16 cellular contexts compared by ENCODE assay signal in the genomic region with DNA sequence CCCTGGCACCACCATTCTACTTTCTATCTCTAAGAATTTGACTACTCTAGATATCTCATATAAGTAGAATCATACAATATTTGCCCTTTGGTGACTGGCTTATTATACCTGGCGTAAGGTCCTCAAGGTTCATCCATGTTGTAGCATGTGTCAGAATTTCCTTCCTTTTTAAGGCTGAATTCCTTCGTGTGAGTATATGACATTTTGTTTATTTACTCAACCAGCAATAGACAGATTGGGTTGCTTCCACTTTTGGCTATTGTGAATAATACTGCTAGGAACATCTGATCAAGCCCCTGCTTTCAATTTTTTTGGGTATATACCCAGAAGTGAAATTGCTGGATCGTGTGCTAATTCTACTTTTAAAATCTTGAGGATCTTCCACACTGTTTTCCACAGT.
DNase-seq lines count a peak whose midpoint lies in the region; ATAC-seq, FAIRE-seq and TF ChIP-seq lines count a peak whose summit lies in the region.
"Had no signal": no experiment of that assay in that cellular context is flagged by ENCODE, and none has a peak within 500 bp of the region (broad histone marks: within the 10 kb centered on the region; RNA-seq: fewer than 3 reads in every experiment).

No MANE protein-coding gene starts in this region.

- TF ChIP-seq EP300 in K562 (IDR thresholded peaks at IDR 0.05; ENCODE audit: low read length) = no peak

- POLR2A ChIA-PET in HCT116 (lab: Charles Lee) = no interaction called here
- POLR2A ChIA-PET in K562 (lab: Yijun Ruan, JAX) = interaction anchor here (2.1 kb wide), 1 partner anchor 10 kb away, joined by 6 read pairs; no protein-coding TSS in a partner anchor

- H3K4me1 Mint-ChIP-seq in osteocyte (ENCODE audit: unreplicated experiment) = peaks cover 47% of the 10 kb centered on the region

- H3K27me3 ChIP-seq in HCT116 (ENCODE audit: insufficient read depth, low read length) = no peaks in the 10 kb centered on the region
- no peaks in the 10 kb centered on the region for H3K27me3 ChIP-seq in K562 (ENCODE audit: control insufficient read depth in 2 of 2, insufficient read depth in 2 of 2, low read length in 2 of 2)
- H3K27me3 ChIP-seq in WERI-Rb-1 (ENCODE audit: insufficient read depth, low read depth, severe bottlenecking) = no peaks in the 10 kb centered on the region
- H3K27me3 ChIP-seq in mesendoderm (ENCODE audit: insufficient read depth, low read length, poor library complexity) = no peaks in the 10 kb centered on the region

- no peak overlapping the region for H4K8ac ChIP-seq in mesendoderm (ENCODE audit: low read depth, low read length)

- H2BK120ac ChIP-seq in mesendoderm (ENCODE audit: low read depth, low read length) = no peak overlapping the region

- BruUV-seq in HCT116 (replicated peaks; lab: Mats Ljungman, UMichigan) = no TSS peak
- BruUV-seq in K562 (replicated peaks; lab: Mats Ljungman, UMichigan) = no TSS peak

- H3K27ac ChIP-seq in HCT116 (ENCODE audit: low read depth, low read length) = no peak overlapping the region
- no peak overlapping the region for H3K27ac ChIP-seq in K562 (ENCODE audit: extremely low read depth, low read depth, low read length)
- no peak overlapping the region for H3K27ac ChIP-seq in WERI-Rb-1
- no peak overlapping the region for H3K27ac ChIP-seq in mesendoderm (ENCODE audit: low read depth, low read length)

- TF ChIP-seq CTCF in HCT116 (IDR thresholded peaks at IDR 0.05 in 2 of 3, conservative IDR thresholded peaks at IDR 0.05 in 1 of 3; ENCODE audit: borderline replicate concordance in 1 of 3, insufficient read depth in 1 of 3, low read depth in 2 of 3, low read length in 2 of 3) (no peak), K562 (IDR thresholded peaks at IDR 0.05 in 2 of 3, conservative IDR thresholded peaks at IDR 0.05 in 1 of 3; ENCODE audit: insufficient read depth in 2 of 3, low read depth in 1 of 3, low read length in 3 of 3) (no peak), osteocyte (IDR thresholded peaks at IDR 0.05) (no peak), WERI-Rb-1 (IDR thresholded peaks at IDR 0.05; ENCODE audit: low read depth, low read length) (no peak)

- no peak for DNase-seq in HCT116 (ENCODE audit: low read depth, low spot score)
- no peak for DNase-seq in K562 (ENCODE audit: extremely low read depth in 1 of 4, low spot score in 3 of 4)
- DNase-seq in osteocyte (ENCODE audit: extremely low spot score, unreplicated experiment) = no peak
- DNase-seq in WERI-Rb-1 = no peak
- DNase-seq in mesendoderm = no peak
- DNase-seq: C1 segment of cervical spinal cord; Calu3; CD4-positive, alpha-beta memory T cell; COR-L47; DMS79 treated with DMSO at 0.1 percent for 48 hours; GDM1; H9 had no signal

- H3K79me2 ChIP-seq in HCT116 (ENCODE audit: insufficient read depth, low read length) = no peaks in the 10 kb centered on the region
- no peaks in the 10 kb centered on the region for H3K79me2 ChIP-seq in K562 (ENCODE audit: control insufficient read depth, insufficient read depth, low read length)
- H3K79me2 ChIP-seq in mesendoderm (ENCODE audit: control insufficient read depth, insufficient read depth, low read length) = no peaks in the 10 kb centered on the region

- no peak overlapping the region for H3K23ac ChIP-seq in mesendoderm (ENCODE audit: low read length)

- no peaks in the 10 kb centered on the region for H3K9me3 Mint-ChIP-seq in osteocyte (ENCODE audit: unreplicated experiment)
- H3K9me3 Mint-ChIP-seq: GM23338 had no signal

- 39% methylated on average over 3 of the region's 3 CpGs for WGBS in K562 (ENCODE audit: insufficient coverage, low coverage, missing lambda C conversion rate)
- no CpG with 5 or more reads among the region's 3 CpGs for WGBS in mesendoderm (ENCODE audit: extremely low coverage, insufficient coverage, low lambda C conversion rate)

- no peaks in the 10 kb centered on the region for H3K9me1 ChIP-seq in K562 (ENCODE audit: control insufficient read depth, insufficient read depth, low read length)

- H3K4me2 ChIP-seq in HCT116 (ENCODE audit: low read length) = no peak overlapping the region
- H3K4me2 ChIP-seq in K562 (ENCODE audit: insufficient read depth, low read length) = no peak overlapping the region
- no peak overlapping the region for H3K4me2 ChIP-seq in mesendoderm (ENCODE audit: low read length)
- H3K4me2 ChIP-seq: GM23338 had no signal

- TF ChIP-seq POLR2A in HCT116 (IDR thresholded peaks at IDR 0.05; ENCODE audit: borderline replicate concordance, extremely low read depth, insufficient read depth, insufficient read length) (no peak), K562 (conservative IDR thresholded peaks at IDR 0.05) (no peak)

- no peak overlapping the region for H3K4ac ChIP-seq in mesendoderm (ENCODE audit: low read depth, low read length)

- H3K4me3 Mint-ChIP-seq in osteocyte (ENCODE audit: unreplicated experiment) = no peak overlapping the region
- H3K4me3 Mint-ChIP-seq: CD4-positive, alpha-beta memory T cell; GM23338; H9 had no signal

- H3K9me3 ChIP-seq in HCT116 (ENCODE audit: control insufficient read depth in 1 of 2, insufficient read depth in 1 of 2, low read depth in 1 of 2, low read length in 2 of 2) = no peaks in the 10 kb centered on the region
- no peaks in the 10 kb centered on the region for H3K9me3 ChIP-seq in K562 (replicated peaks; ENCODE audit: control insufficient read depth, insufficient read depth, low read depth, low read length)
- H3K9me3 ChIP-seq in WERI-Rb-1 (ENCODE audit: severe bottlenecking) = no peaks in the 10 kb centered on the region

- no peaks in the 10 kb centered on the region for H3K27me3 Mint-ChIP-seq in osteocyte (ENCODE audit: unreplicated experiment)

- H4K20me1 ChIP-seq in HCT116 (ENCODE audit: insufficient read depth) (no peaks in the 10 kb centered on the region), K562 (replicated peaks; ENCODE audit: control insufficient read depth, insufficient read depth, low read length) (no peaks in the 10 kb centered on the region)

- no peak overlapping the region for H3K56ac ChIP-seq in mesendoderm (ENCODE audit: low read length)

- ATAC-seq in HCT116 = no peak
- ATAC-seq in K562 = no peak
- ATAC-seq in GM19452 (IDR thresholded peaks at IDR 0.05; ENCODE audit: unreplicated experiment) = no peak
- ATAC-seq: GM12878, GM23338 had no signal

- H3K9me2 ChIP-seq in HCT116 (ENCODE audit: insufficient read depth) = no peaks in the 10 kb centered on the region

- RAD21 ChIA-PET in HCT116 (lab: Charles Lee; ENCODE audit: low non-redundant PET in 1 of 2, low total read pairs in 2 of 2, uncharacterized antibody in 2 of 2, unreplicated experiment in 2 of 2) = no interaction called here

- no peaks in the 10 kb centered on the region for H3K36me3 ChIP-seq in HCT116 (ENCODE audit: control insufficient read depth in 1 of 2, insufficient read depth in 2 of 2, low read length in 2 of 2)
- no peaks in the 10 kb centered on the region for H3K36me3 ChIP-seq in K562 (ENCODE audit: control insufficient read depth, insufficient read depth, low read length)
- no peaks in the 10 kb centered on the region for H3K36me3 ChIP-seq in WERI-Rb-1
- H3K36me3 ChIP-seq in mesendoderm (ENCODE audit: control insufficient read depth, insufficient read depth, low read length) = no peaks in the 10 kb centered on the region

- no peaks in the 10 kb centered on the region for H3K79me1 ChIP-seq in mesendoderm (ENCODE audit: low read length)

- H3K4me3 ChIP-seq in HCT116 (replicated peaks in 1 of 2; ENCODE audit: low read depth in 1 of 2, low read length in 2 of 2) = no peak overlapping the region
- H3K4me3 ChIP-seq in K562 = no peak overlapping the region
- H3K4me3 ChIP-seq in WERI-Rb-1 (ENCODE audit: low read depth, low read length) = no peak overlapping the region
- no peak overlapping the region for H3K4me3 ChIP-seq in mesendoderm (ENCODE audit: low read length)
- H3K4me3 ChIP-seq: GM12878, GM23338 had no signal

- TF ChIP-seq RAD21 in HCT116 (IDR thresholded peaks at IDR 0.05; ENCODE audit: low read depth) (no peak), K562 (CRISPR knock-in tag; conservative IDR thresholded peaks at IDR 0.05 in 1 of 2, IDR thresholded peaks at IDR 0.05 in 1 of 2) (no peak)

- H3K9ac ChIP-seq in HCT116 (ENCODE audit: low read length) = no peak overlapping the region
- H3K9ac ChIP-seq in K562 (ENCODE audit: insufficient read depth in 1 of 2, low read depth in 2 of 2, low read length in 2 of 2) = no peak overlapping the region
- no peak overlapping the region for H3K9ac ChIP-seq in mesendoderm (ENCODE audit: low read length)

- H4K5ac ChIP-seq in mesendoderm (ENCODE audit: low read length) = no peak overlapping the region

- H2BK5ac ChIP-seq in mesendoderm (ENCODE audit: low read length) = no peak overlapping the region

- H3K18ac ChIP-seq in mesendoderm (ENCODE audit: low read length) = no peak overlapping the region

- H2AK5ac ChIP-seq in mesendoderm (ENCODE audit: low read length) = no peak overlapping the region

- H2BK15ac ChIP-seq in mesendoderm (replicated peaks; ENCODE audit: low read depth) = no peak overlapping the region

- no peak for FAIRE-seq in K562 (lab: Jason Lieb, UNC)
- FAIRE-seq: GM12878, GM19239 had no signal

- intact Hi-C loops in HCT116 (cut with micrococcal nuclease) (no loop called here), K562 (cut with micrococcal nuclease) (no loop called here)

- H2AFZ ChIP-seq in HCT116 (ENCODE audit: low read depth, low read length, poor library complexity, severe bottlenecking) (peak overlapping the region; percentile 63), K562 (ENCODE audit: low read depth, low read length) (peak overlapping the region; percentile 53)
- H2AFZ ChIP-seq: GM23338 had no signal

- H3K4me1 ChIP-seq in HCT116 (ENCODE audit: control insufficient read depth in 1 of 2, insufficient read depth in 2 of 2, low read length in 2 of 2) (peaks cover 3 to 22% of the 10 kb centered on the region in 2 experiments; a peak in 3 of 4 replicates), K562 (replicated peaks in 1 of 2; ENCODE audit: control insufficient read depth in 2 of 2, insufficient read depth in 2 of 2, low read length in 2 of 2) (peaks cover 3 to 33% of the 10 kb centered on the region in 2 experiments), mesendoderm (ENCODE audit: control insufficient read depth, low read depth, low read length) (peaks cover 5% of the 10 kb centered on the region)

- no peaks in the 10 kb centered on the region for H3K36me3 Mint-ChIP-seq in osteocyte (ENCODE audit: unreplicated experiment)
- H3K36me3 Mint-ChIP-seq: CD4-positive, alpha-beta memory T cell had no signal

- CTCF ChIA-PET in HCT116 (lab: Charles Lee) (no interaction called here), K562 (lab: Yijun Ruan, JAX; ENCODE audit: low intra/inter-chr PET ratio) (no interaction called here)

- H3K27ac Mint-ChIP-seq in osteocyte (ENCODE audit: unreplicated experiment) = peak overlapping the region; percentile 10
- H3K27ac Mint-ChIP-seq: CD4-positive, alpha-beta memory T cell; GM23338; H9 had no signal

- in situ Hi-C loops in K562 (cut with MboI) = no loop called here

TF ChIP-seq in HCT116, 20 proteins besides CTCF, POLR2A, EP300 and RAD21 (continues in another document):
- TF ChIP-seq EZH2phosphoT487 (IDR thresholded peaks at IDR 0.05; ENCODE audit: borderline replicate concordance) (no peak), ZNF274 (IDR thresholded peaks at IDR 0.05; ENCODE audit: low read depth, low read length) (no peak)

TF ChIP-seq in K562, 482 proteins besides CTCF, POLR2A, EP300 and RAD21 (continues in another document):
- no peak for TF ChIP-seq ARID1B (IDR thresholded peaks at IDR 0.05)
- TF ChIP-seq MYNN (IDR thresholded peaks at IDR 0.05) = no peak
- no peak for TF ChIP-seq MYNN (CRISPR knock-in tag; IDR thresholded peaks at IDR 0.05)
